Comparison of ENCODE assay signal across 14 cellular contexts in the genomic region with DNA sequence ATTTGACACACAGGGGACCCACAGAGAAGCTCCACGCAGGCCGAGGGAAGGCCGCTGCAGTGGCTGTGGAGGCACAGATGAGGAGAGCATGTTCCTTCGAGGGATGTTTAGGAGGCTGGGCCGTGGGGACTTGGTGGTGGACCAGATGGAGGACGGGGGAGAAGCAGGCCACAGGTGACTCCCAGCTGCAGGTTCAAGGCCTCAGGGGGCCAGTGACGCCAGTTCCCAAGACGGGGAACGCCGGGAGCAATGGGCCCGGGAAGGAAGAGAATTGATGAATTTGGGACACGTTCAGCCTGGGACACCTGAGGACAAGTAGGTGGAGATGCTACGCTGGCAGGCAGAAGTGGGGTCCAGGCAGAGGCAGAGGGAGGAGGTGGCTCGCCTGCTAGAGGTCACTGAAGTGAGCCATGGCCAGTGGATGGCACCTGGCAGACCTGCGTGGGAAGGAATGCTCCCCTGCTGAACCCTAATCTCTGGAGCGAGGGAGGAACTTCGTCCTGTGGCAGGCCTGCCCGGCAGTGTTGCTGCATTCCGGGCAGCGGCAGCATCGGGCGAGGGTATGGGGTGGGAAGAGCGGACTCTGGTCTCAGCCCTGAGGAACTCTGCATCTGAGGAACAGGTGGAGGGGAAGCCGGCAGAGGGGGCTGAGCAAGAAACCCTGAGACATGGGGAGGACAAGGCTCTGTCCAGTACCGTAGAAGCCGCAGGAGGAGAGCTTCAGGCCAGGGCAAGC. TPM values are rescaled to one million over a fixed set of nuclear protein-coding genes. Genes with fewer than 3 reads are reported as not detected.
DNase-seq lines count a peak whose midpoint lies in the region; TF ChIP-seq lines count a peak whose summit lies in the region.
"Had no signal": no experiment of that assay in that cellular context is flagged by ENCODE, and none has a peak within 500 bp of the region (broad histone marks: within the 10 kb centered on the region; RNA-seq: fewer than 3 reads in every experiment).

No MANE protein-coding gene starts in this region.

- TF ChIP-seq EP300 in stomach (IDR thresholded peaks at IDR 0.05) = no peak

- TF ChIP-seq CTCF in neural crest cell (conservative IDR thresholded peaks at IDR 0.05) (no peak), stomach (IDR thresholded peaks at IDR 0.05) (no peak), GM10248 (IDR thresholded peaks at IDR 0.05; ENCODE audit: control extremely low read depth, extremely low read depth, low read depth, missing control alignments) (no peak)

- WGBS in stomach, 5 donors = 66 to 89% (median 74%) methylated on average over 23 to 26 of the region's 26 CpGs

- H3K27me3 ChIP-seq in stomach = no peaks in the 10 kb centered on the region

- H3K27me3 Mint-ChIP-seq in activated CD4-positive, alpha-beta memory T cell treated with anti-CD3 and anti-CD28 coated beads for 36 hours = no peaks in the 10 kb centered on the region
- H3K27me3 Mint-ChIP-seq in activated CD4-positive, alpha-beta memory T cell treated with anti-CD3 and anti-CD28 coated beads, Interleukin-2, amount 10 ng/mL, durations not matched to agents 7 days and 5 days = peaks cover 4% of the 10 kb centered on the region
- H3K27me3 Mint-ChIP-seq in neural crest cell (ENCODE audit: low read depth) = no peaks in the 10 kb centered on the region

- peak overlapping the region; percentile 42 for H3K27ac Mint-ChIP-seq in activated CD4-positive, alpha-beta memory T cell treated with anti-CD3 and anti-CD28 coated beads for 36 hours
- no peak overlapping the region for H3K27ac Mint-ChIP-seq in activated CD4-positive, alpha-beta memory T cell treated with anti-CD3 and anti-CD28 coated beads, Interleukin-2, amount 10 ng/mL, durations not matched to agents 7 days and 5 days
- H3K27ac Mint-ChIP-seq in neural crest cell (ENCODE audit: unreplicated experiment) = peak overlapping the region; percentile 71

- H3K36me3 ChIP-seq in stomach = no peaks in the 10 kb centered on the region

- no peak overlapping the region for H3K4me3 ChIP-seq in stomach

- no peaks in the 10 kb centered on the region for H3K9me3 ChIP-seq in stomach

- H3K36me3 Mint-ChIP-seq in activated CD4-positive, alpha-beta memory T cell treated with anti-CD3 and anti-CD28 coated beads for 36 hours = no peaks in the 10 kb centered on the region
- H3K36me3 Mint-ChIP-seq in activated CD4-positive, alpha-beta memory T cell treated with anti-CD3 and anti-CD28 coated beads, Interleukin-2, amount 10 ng/mL, durations not matched to agents 7 days and 5 days (ENCODE audit: low read depth) = no peaks in the 10 kb centered on the region
- H3K36me3 Mint-ChIP-seq in neural crest cell (ENCODE audit: low read depth) = no peaks in the 10 kb centered on the region

- H3K27ac ChIP-seq in cingulate gyrus (ENCODE audit: low read depth, low read length) (peak overlapping the region; percentile 4), stomach (peak overlapping the region in 3 of 5 donors; percentile 13 to 66 (median 41))
- H3K27ac ChIP-seq: 22Rv1 had no signal

- no peak overlapping the region for H3K4me3 Mint-ChIP-seq in activated CD4-positive, alpha-beta memory T cell treated with anti-CD3 and anti-CD28 coated beads for 36 hours
- no peak overlapping the region for H3K4me3 Mint-ChIP-seq in activated CD4-positive, alpha-beta memory T cell treated with anti-CD3 and anti-CD28 coated beads, Interleukin-2, amount 10 ng/mL, durations not matched to agents 7 days and 5 days
- no peak overlapping the region for H3K4me3 Mint-ChIP-seq in neural crest cell

- DNase-seq in activated CD4-positive, alpha-beta memory T cell treated with anti-CD3 and anti-CD28 coated beads for 36 hours = no peak
- no peak for DNase-seq in activated CD4-positive, alpha-beta memory T cell treated with anti-CD3 and anti-CD28 coated beads, Interleukin-2, amount 10 ng/mL, durations not matched to agents 7 days and 5 days
- DNase-seq in neural crest cell (ENCODE audit: low read depth, low spot score) (no peak), stomach (no peak), retina (no peak), GM10248 (ENCODE audit: extremely low spot score) (no peak)
- DNase-seq in stimulated activated CD4-positive, alpha-beta T cell treated with anti-CD3 and anti-CD28 coated beads, Interleukin-2, amount 100 ng/mL, for 48 hours = no peak
- DNase-seq: activated CD4-positive, CD25-positive, alpha-beta regulatory T cell treated with anti-CD3 and anti-CD28 coated beads, Interleukin-2, amount 50 U/mL, for 72 hours; DMS79 treated with DMSO at 0.1 percent for 48 hours; MM.1S; NCI-H2081 treated with DMSO at 0.1 percent for 48 hours; NCI-H748 treated with DMSO at 0.1 percent for 48 hours had no signal

- CTCF ChIA-PET in activated CD4-positive, alpha-beta memory T cell treated with anti-CD3 and anti-CD28 coated beads for 36 hours (lab: Charles Lee) = interaction anchor here (1.1 kb wide), 1 partner anchor 131 kb away, joined by 4 read pairs; no protein-coding TSS in a partner anchor
- CTCF ChIA-PET in activated CD4-positive, alpha-beta memory T cell treated with anti-CD3 and anti-CD28 coated beads, Interleukin-2, amount 10 ng/mL, durations not matched to agents 7 days and 5 days (lab: Charles Lee) = interaction anchor here (1.7 kb wide), 1 partner anchor 157 kb away, joined by 4 read pairs; no protein-coding TSS in a partner anchor
- CTCF ChIA-PET in GM10248 (lab: Yijun Ruan, JAX) = interaction anchor here (1.0 to 1.8 kb wide), 4 partner anchors 18 to 157 kb away, joined by 3 to 6 read pairs (median 4); no protein-coding TSS in a partner anchor

- H3K4me1 Mint-ChIP-seq in activated CD4-positive, alpha-beta memory T cell treated with anti-CD3 and anti-CD28 coated beads for 36 hours (ENCODE audit: low read depth) = peaks cover 16% of the 10 kb centered on the region
- H3K4me1 Mint-ChIP-seq in activated CD4-positive, alpha-beta memory T cell treated with anti-CD3 and anti-CD28 coated beads, Interleukin-2, amount 10 ng/mL, durations not matched to agents 7 days and 5 days = peaks cover 25% of the 10 kb centered on the region
- H3K4me1 Mint-ChIP-seq in neural crest cell = peaks cover 12% of the 10 kb centered on the region

- intact Hi-C loops in activated CD4-positive, alpha-beta memory T cell treated with anti-CD3 and anti-CD28 coated beads for 36 hours (cut with micrococcal nuclease) = no loop called here
- intact Hi-C loops in stomach (cut with DNase I; ENCODE audit: low total_unique reads) = no loop called here

- H3K4me1 ChIP-seq in stomach = peaks cover 4 to 15% (median 11%) of the 10 kb centered on the region in 4 donors

- H3K9me3 Mint-ChIP-seq in activated CD4-positive, alpha-beta memory T cell treated with anti-CD3 and anti-CD28 coated beads for 36 hours = no peaks in the 10 kb centered on the region
- H3K9me3 Mint-ChIP-seq in activated CD4-positive, alpha-beta memory T cell treated with anti-CD3 and anti-CD28 coated beads, Interleukin-2, amount 10 ng/mL, durations not matched to agents 7 days and 5 days = peaks cover 3% of the 10 kb centered on the region
- H3K9me3 Mint-ChIP-seq in neural crest cell = no peaks in the 10 kb centered on the region

- no peak for TF ChIP-seq POLR2A in stomach (IDR thresholded peaks at IDR 0.05)

- POLR2A ChIA-PET in activated CD4-positive, alpha-beta memory T cell treated with anti-CD3 and anti-CD28 coated beads for 36 hours (lab: Charles Lee) = no interaction called here
- POLR2A ChIA-PET in activated CD4-positive, alpha-beta memory T cell treated with anti-CD3 and anti-CD28 coated beads, Interleukin-2, amount 10 ng/mL, durations not matched to agents 7 days and 5 days (lab: Charles Lee) = no interaction called here
- POLR2A ChIA-PET in GM10248 (lab: Yijun Ruan, JAX) = no interaction called here

RNA-seq across cellular contexts. Expression of gene HPCAL1, which starts 25.2 kb away (rescaled TPM):
- 10 to 100 TPM; 82.2 to 82.6 TPM for total RNA-seq in activated CD4-positive, alpha-beta memory T cell treated with anti-CD3 and anti-CD28 coated beads for 36 hours
- 10 to 100 TPM; 70.0 to 71.4 TPM for total RNA-seq in activated CD4-positive, alpha-beta memory T cell treated with anti-CD3 and anti-CD28 coated beads, Interleukin-2, amount 10 ng/mL, durations not matched to agents 7 days and 5 days
- total RNA-seq in neural crest cell = 16.2 and 17.3 TPM in 2 replicates
- 100 to 1,000 TPM in 2 of 5 donors, 10 to 100 TPM in 3; 14.0 to 571 (median 89.3) TPM for total RNA-seq in stomach
- polyA plus RNA-seq in stomach = 10 to 100 TPM; 46.4 to 97.9 (median 81.6) TPM
